ENCODE assay signal across 8 cellular contexts in genomic region chr5:65961644-65962043, GRCh38. TPM values are rescaled to one million over a fixed set of nuclear protein-coding genes. Genes with fewer than 3 reads are reported as not detected.
DNase-seq lines count a peak whose midpoint lies in the region; ATAC-seq and TF ChIP-seq lines count a peak whose summit lies in the region.

No MANE protein-coding gene starts in this region.

- no peak overlapping the region for H3K27ac ChIP-seq in sigmoid colon

- intact Hi-C loops in Calu3 (cut with micrococcal nuclease; ENCODE audit: unreplicated experiment) (no loop called here), sigmoid colon (cut with DNase I) (no loop called here)
- intact Hi-C loops in activated T-helper 1 cell treated with anti-CD3 and anti-CD28 coated beads, Interleukin-12 subunit alpha, Interleukin-12 subunit beta, Interleukin-2, Interleukin-4 antibody, amounts not matched to agents 30 ng/mL and 10 ng/mL and 1 ng/mL, durations not matched to agents 14 hours and 24 hours and 36 hours (cut with micrococcal nuclease), result loop anchor here (2.0 kb wide), 1 partner anchor 35 kb away; the partner anchor contains the start of gene ERBIN

- peaks cover 22% of the 10 kb centered on the region for H3K4me1 Mint-ChIP-seq in Calu3 (ENCODE audit: low read depth, unreplicated experiment)
- H3K4me1 Mint-ChIP-seq in activated T-helper 1 cell treated with anti-CD3 and anti-CD28 coated beads, Interleukin-12 subunit alpha, Interleukin-12 subunit beta, Interleukin-2, Interleukin-4 antibody, amounts not matched to agents 30 ng/mL and 10 ng/mL and 1 ng/mL, durations not matched to agents 14 hours and 24 hours and 36 hours (ENCODE audit: low read depth), result peaks cover 31% of the 10 kb centered on the region

- ATAC-seq in GM19468 (IDR thresholded peaks at IDR 0.05; ENCODE audit: extremely low read depth, unreplicated experiment) (peak; percentile 37), HG03565 (IDR thresholded peaks at IDR 0.05; ENCODE audit: unreplicated experiment) (peak; percentile 94)

- H3K36me3 ChIP-seq in sigmoid colon, result no peaks in the 10 kb centered on the region

- peaks cover 2% of the 10 kb centered on the region for H3K9me3 Mint-ChIP-seq in Calu3 (ENCODE audit: low read depth, unreplicated experiment)
- no peaks in the 10 kb centered on the region for H3K9me3 Mint-ChIP-seq in activated T-helper 1 cell treated with anti-CD3 and anti-CD28 coated beads, Interleukin-12 subunit alpha, Interleukin-12 subunit beta, Interleukin-2, Interleukin-4 antibody, amounts not matched to agents 30 ng/mL and 10 ng/mL and 1 ng/mL, durations not matched to agents 14 hours and 24 hours and 36 hours

- H3K4me3 ChIP-seq in fibroblast of villous mesenchyme (ENCODE audit: low read depth, low read length) (no peak overlapping the region), sigmoid colon (no peak overlapping the region)

- H3K9me3 ChIP-seq in sigmoid colon, result no peaks in the 10 kb centered on the region

- H3K27me3 ChIP-seq in sigmoid colon, result no peaks in the 10 kb centered on the region

- TF ChIP-seq POLR2A in sigmoid colon (IDR thresholded peaks at IDR 0.05), result no peak

- H3K27me3 Mint-ChIP-seq in Calu3 (ENCODE audit: unreplicated experiment), result no peaks in the 10 kb centered on the region
- no peaks in the 10 kb centered on the region for H3K27me3 Mint-ChIP-seq in activated T-helper 1 cell treated with anti-CD3 and anti-CD28 coated beads, Interleukin-12 subunit alpha, Interleukin-12 subunit beta, Interleukin-2, Interleukin-4 antibody, amounts not matched to agents 30 ng/mL and 10 ng/mL and 1 ng/mL, durations not matched to agents 14 hours and 24 hours and 36 hours (ENCODE audit: insufficient read depth)

- no peak for TF ChIP-seq EP300 in sigmoid colon (IDR thresholded peaks at IDR 0.05)

- peaks cover 5% of the 10 kb centered on the region for H3K36me3 Mint-ChIP-seq in Calu3 (ENCODE audit: insufficient read depth, unreplicated experiment)
- H3K36me3 Mint-ChIP-seq in activated T-helper 1 cell treated with anti-CD3 and anti-CD28 coated beads, Interleukin-12 subunit alpha, Interleukin-12 subunit beta, Interleukin-2, Interleukin-4 antibody, amounts not matched to agents 30 ng/mL and 10 ng/mL and 1 ng/mL, durations not matched to agents 14 hours and 24 hours and 36 hours (ENCODE audit: low read depth), result peaks cover 9% of the 10 kb centered on the region

- BruUV-seq in Calu3 (replicated peaks; lab: Mats Ljungman, UMichigan), result no TSS peak

- H3K4me3 Mint-ChIP-seq in Calu3 (ENCODE audit: low read depth, unreplicated experiment), result no peak overlapping the region
- H3K4me3 Mint-ChIP-seq in activated T-helper 1 cell treated with anti-CD3 and anti-CD28 coated beads, Interleukin-12 subunit alpha, Interleukin-12 subunit beta, Interleukin-2, Interleukin-4 antibody, amounts not matched to agents 30 ng/mL and 10 ng/mL and 1 ng/mL, durations not matched to agents 14 hours and 24 hours and 36 hours, result no peak overlapping the region

- CTCF ChIA-PET in Calu3 (lab: Charles Lee), result no interaction called here

- H3K4me1 ChIP-seq in sigmoid colon, result peaks cover 0 to 43% (median 34%) of the 10 kb centered on the region in 4 donors

- peak overlapping the region; percentile 52 for H3K27ac Mint-ChIP-seq in Calu3 (ENCODE audit: unreplicated experiment)
- H3K27ac Mint-ChIP-seq in activated T-helper 1 cell treated with anti-CD3 and anti-CD28 coated beads, Interleukin-12 subunit alpha, Interleukin-12 subunit beta, Interleukin-2, Interleukin-4 antibody, amounts not matched to agents 30 ng/mL and 10 ng/mL and 1 ng/mL, durations not matched to agents 14 hours and 24 hours and 36 hours, result no peak overlapping the region

- no peak for TF ChIP-seq CTCF in Calu3 (IDR thresholded peaks at IDR 0.05; ENCODE audit: unreplicated experiment)
- no peak for TF ChIP-seq CTCF in fibroblast of villous mesenchyme (IDR thresholded peaks at IDR 0.05; ENCODE audit: insufficient read depth, low read depth, low read length)
- TF ChIP-seq CTCF in sigmoid colon (IDR thresholded peaks at IDR 0.05), result no peak

- DNase-seq in Calu3 (no peak), fibroblast of villous mesenchyme (ENCODE audit: low read depth) (peak; percentile 55), Ammon's horn (ENCODE audit: low spot score) (no peak), NCI-H2196 (lab: John Stamatoyannopoulos, UW; ENCODE audit: unreplicated experiment) (no peak), sigmoid colon (no peak)
- no peak for DNase-seq in activated T-helper 1 cell treated with anti-CD3 and anti-CD28 coated beads, Interleukin-12 subunit alpha, Interleukin-12 subunit beta, Interleukin-2, Interleukin-4 antibody, amounts not matched to agents 30 ng/mL and 10 ng/mL and 1 ng/mL, durations not matched to agents 14 hours and 24 hours and 36 hours (ENCODE audit: low spot score)

RNA-seq across cellular contexts. Expression of gene ERBIN, which starts 35.3 kb away (rescaled TPM):
- total RNA-seq in Calu3 (2022) (81.4 and 98.4 TPM in 2 replicates), fibroblast of villous mesenchyme (132 and 233 TPM in 2 replicates), sigmoid colon (100 to 1,000 TPM in 1 of 4 donors, 10 to 100 TPM in 3; 64.9 to 101 (median 84.2) TPM)
- total RNA-seq in activated T-helper 1 cell treated with anti-CD3 and anti-CD28 coated beads, Interleukin-12 subunit alpha, Interleukin-12 subunit beta, Interleukin-2, Interleukin-4 antibody, amounts not matched to agents 30 ng/mL and 10 ng/mL and 1 ng/mL, durations not matched to agents 14 hours and 24 hours and 36 hours, result 29.8 and 32.9 TPM in 2 replicates
- 10 to 100 TPM; 31.9 to 45.6 (median 43.0) TPM for polyA plus RNA-seq in sigmoid colon
